8 cellular contexts compared by ENCODE assay signal in the genomic region with DNA sequence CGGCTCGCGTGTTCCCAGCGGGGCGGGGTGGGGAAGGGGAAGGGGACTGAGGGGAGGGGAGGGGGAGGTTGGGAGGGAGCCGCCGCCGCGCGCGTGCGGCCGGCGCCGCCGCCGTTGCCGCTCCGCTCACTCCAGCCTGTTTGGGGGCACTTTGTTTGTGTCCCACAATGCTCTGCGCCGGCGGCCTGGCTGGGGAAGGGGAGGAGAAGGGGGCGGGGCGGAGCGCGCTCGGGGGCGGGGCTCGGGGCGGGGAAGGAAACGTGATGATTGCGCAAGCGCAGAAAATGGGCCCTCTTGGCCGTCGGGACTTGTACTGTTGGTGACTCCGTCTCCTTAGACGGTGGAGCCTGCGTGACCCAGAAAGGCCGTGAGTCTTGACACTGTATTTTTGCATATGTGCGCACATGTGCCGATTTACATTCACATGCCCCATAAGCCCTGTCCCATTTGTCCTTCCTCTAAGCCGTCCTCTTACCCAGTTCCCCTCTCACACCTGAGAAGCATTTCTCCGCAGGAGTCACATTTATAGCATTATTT. TPM values are rescaled to one million over a fixed set of nuclear protein-coding genes. Genes with fewer than 3 reads are reported as not detected.
A peak's percentile ranks its signal among the peaks of the same experiment; 100 is the strongest.
DNase-seq lines count a peak whose midpoint lies in the region; ATAC-seq and TF ChIP-seq lines count a peak whose summit lies in the region.

A gene with protein sequence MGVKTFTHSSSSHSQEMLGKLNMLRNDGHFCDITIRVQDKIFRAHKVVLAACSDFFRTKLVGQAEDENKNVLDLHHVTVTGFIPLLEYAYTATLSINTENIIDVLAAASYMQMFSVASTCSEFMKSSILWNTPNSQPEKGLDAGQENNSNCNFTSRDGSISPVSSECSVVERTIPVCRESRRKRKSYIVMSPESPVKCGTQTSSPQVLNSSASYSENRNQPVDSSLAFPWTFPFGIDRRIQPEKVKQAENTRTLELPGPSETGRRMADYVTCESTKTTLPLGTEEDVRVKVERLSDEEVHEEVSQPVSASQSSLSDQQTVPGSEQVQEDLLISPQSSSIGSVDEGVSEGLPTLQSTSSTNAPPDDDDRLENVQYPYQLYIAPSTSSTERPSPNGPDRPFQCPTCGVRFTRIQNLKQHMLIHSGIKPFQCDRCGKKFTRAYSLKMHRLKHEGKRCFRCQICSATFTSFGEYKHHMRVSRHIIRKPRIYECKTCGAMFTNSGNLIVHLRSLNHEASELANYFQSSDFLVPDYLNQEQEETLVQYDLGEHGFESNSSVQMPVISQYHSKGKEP (minus strand): TSS at position 169 of the 537 bp plus-strand sequence. CDS start 53,044 bp downstream, outside the sequence.

- WGBS in adrenal gland, 4 donors = 2 to 3% (median 3%) methylated on average over 11 to 43 of the region's 43 CpGs
- 2% methylated on average over 21 to 43 of the region's 43 CpGs for WGBS in heart right ventricle, 2 donors
- 2 to 10% methylated on average over 8 to 31 of the region's 43 CpGs for WGBS in upper lobe of left lung, 2 donors

- TF ChIP-seq POLR2A in adrenal gland (IDR thresholded peaks at IDR 0.05) = peak in 1 of 2 donors; percentile 52
- TF ChIP-seq POLR2A in upper lobe of left lung (IDR thresholded peaks at IDR 0.05) = peak in 2 of 4 donors; percentile 19 to 48

- TF ChIP-seq CTCF in GM12864 (IDR thresholded peaks at IDR 0.05; ENCODE audit: low read depth, low read length, missing control alignments) (no peak), adrenal gland (IDR thresholded peaks at IDR 0.05) (no peak), heart right ventricle (IDR thresholded peaks at IDR 0.05) (no peak), upper lobe of left lung (IDR thresholded peaks at IDR 0.05) (no peak)

- ATAC-seq in HG02642 (IDR thresholded peaks at IDR 0.05; ENCODE audit: poor library complexity, unreplicated experiment) = peak; percentile 69
- ATAC-seq in T-cell (replicated peaks in 1 of 4) = peak; percentile 76 to 86 (median 80)
- peak; percentile 97 to 98 (median 98) for ATAC-seq in heart right ventricle
- ATAC-seq in upper lobe of left lung (ENCODE audit: low FRiP score in 2 of 2) = peak; percentile 96 to 98

- no peak for TF ChIP-seq EP300 in upper lobe of left lung (IDR thresholded peaks at IDR 0.05)

- POLR2A ChIA-PET in T-cell (lab: Charles Lee) = interaction anchor here in 1 of 2 donors (0.6 kb wide), 2 partner anchors 118 to 184 kb away, joined by 3 to 5 read pairs; no protein-coding TSS in a partner anchor

- no peaks in the 10 kb centered on the region for H3K36me3 Mint-ChIP-seq in T-cell

- no peaks in the 10 kb centered on the region for H3K27me3 Mint-ChIP-seq in T-cell

- CTCF ChIA-PET in T-cell (lab: Charles Lee) = interaction anchor here in 1 of 2 donors (0.6 to 0.7 kb wide), 4 partner anchors 18 to 228 kb away, joined by 3 to 4 read pairs (median 3); no protein-coding TSS in a partner anchor

- H3K36me3 ChIP-seq in adrenal gland (replicated peaks in 1 of 2) (no peaks in the 10 kb centered on the region), heart right ventricle (no peaks in the 10 kb centered on the region), upper lobe of left lung (no peaks in the 10 kb centered on the region)

- peak within 1 kb of the TSS; percentile 68 for H3K4me3 ChIP-seq in GM12864 (ENCODE audit: low read depth, low read length)
- H3K4me3 ChIP-seq in adrenal gland = peak within 1 kb of the TSS; percentile 34 to 97 (median 69)
- peak within 1 kb of the TSS; percentile 65 to 98 (median 89) for H3K4me3 ChIP-seq in heart right ventricle
- peak within 1 kb of the TSS; percentile 79 to 92 (median 92) for H3K4me3 ChIP-seq in upper lobe of left lung

- H3K4me1 ChIP-seq in adrenal gland (replicated peaks in 1 of 2) = peaks cover 9 to 33% of the 10 kb centered on the region in 2 donors
- peaks cover 0 to 47% (median 36%) of the 10 kb centered on the region in 9 donors for H3K4me1 ChIP-seq in heart right ventricle
- H3K4me1 ChIP-seq in upper lobe of left lung = peaks cover 16 to 31% (median 24%) of the 10 kb centered on the region in 4 donors

- H3K4me1 Mint-ChIP-seq in T-cell = peaks cover 45 to 47% (median 45%) of the 10 kb centered on the region in 3 donors

- H3K27ac Mint-ChIP-seq in T-cell = peak within 1 kb of the TSS; percentile 96 to 98

- no peaks in the 10 kb centered on the region for H3K9me3 Mint-ChIP-seq in T-cell

- DNase-seq in GM12864 (ENCODE audit: low read depth) = peak; percentile 76
- DNase-seq in NCI-H1417 (lab: John Stamatoyannopoulos, UW) = peak; percentile 87 to 96 (median 96)
- peak; percentile 79 to 95 (median 89) for DNase-seq in T-cell
- DNase-seq in adrenal gland = peak; percentile 92 to 96 (median 94)
- DNase-seq in heart right ventricle = peak; percentile 93 to 94
- DNase-seq in posterior vena cava (ENCODE audit: low spot score) = peak; percentile 98
- peak; percentile 94 to 95 for DNase-seq in upper lobe of left lung

- intact Hi-C loops in adrenal gland (cut with DNase I) (loop anchor here in 1 of 2 donors (10.0 kb wide), 1 partner anchor 100 kb away; no protein-coding TSS in a partner anchor), heart right ventricle (cut with DNase I) (loop anchor here in 3 of 10 donors (10.0 kb wide), 2 partner anchors 580 to 600 kb away; a partner anchor contains a TSS), posterior vena cava (cut with DNase I) (no loop called here)

- H3K4me3 Mint-ChIP-seq in T-cell = peak within 1 kb of the TSS; percentile 81 to 92 (median 86)

- no peaks in the 10 kb centered on the region for H3K27me3 ChIP-seq in adrenal gland
- no peaks in the 10 kb centered on the region for H3K27me3 ChIP-seq in heart right ventricle
- no peaks in the 10 kb centered on the region for H3K27me3 ChIP-seq in upper lobe of left lung

- H3K9me3 ChIP-seq in adrenal gland (replicated peaks in 1 of 3) (no peaks in the 10 kb centered on the region), heart right ventricle (no peaks in the 10 kb centered on the region), upper lobe of left lung (no peaks in the 10 kb centered on the region)

- H3K27ac ChIP-seq in adrenal gland = peak within 1 kb of the TSS; percentile 74 to 91 (median 88)
- H3K27ac ChIP-seq in heart right ventricle = peak within 1 kb of the TSS; percentile 87 to 95 (median 92)
- H3K27ac ChIP-seq in upper lobe of left lung = peak within 1 kb of the TSS; percentile 93 to 99 (median 94)

RNA-seq across cellular contexts. Expression of the gene that starts here (rescaled TPM):
- total RNA-seq in T-cell = 10 to 100 TPM; 48.4 to 68.1 (median 65.2) TPM
- total RNA-seq in adrenal gland = 10 to 100 TPM; 28.0 to 94.3 (median 53.3) TPM
- polyA plus RNA-seq in adrenal gland = 10 to 100 TPM; 10.1 to 18.7 (median 15.8) TPM
- total RNA-seq in heart right ventricle = 10 to 100 TPM; 36.5 to 51.6 (median 39.6) TPM
- 10 to 100 TPM in 1 of 2 donors, 1 to 10 TPM in 1; 6.8 to 12.7 TPM for polyA plus RNA-seq in heart right ventricle
- 10 to 100 TPM; 24.2 to 30.5 TPM for total RNA-seq in posterior vena cava
- total RNA-seq in upper lobe of left lung = 10 to 100 TPM; 40.3 to 91.7 (median 51.2) TPM

Comparison
In these comparisons a context has a peak if more than half of its experiments do, and no peak if none do; other contexts are left out.
1. Peak in every context shown above with its lines: DNase-seq, ATAC-seq, H3K4me3 ChIP-seq and H3K27ac ChIP-seq.